ENCODE assay signal across 8 cellular contexts in genomic region chr9:137277329-137278041, GRCh38. TPM values are rescaled to one million over a fixed set of nuclear protein-coding genes. Genes with fewer than 3 reads are reported as not detected.
DNase-seq lines count a peak whose midpoint lies in the region; ATAC-seq and TF ChIP-seq lines count a peak whose summit lies in the region.

Gene TOR4A (plus strand): TSS chr9:137277726. CDS start chr9:137278690, 964 bp downstream.

- H3K36me3 ChIP-seq in DOHH2 (ENCODE audit: control insufficient read depth, low read length), result peaks cover 30% of the 10 kb centered on the region
- peaks cover 0 to 10% of the 10 kb centered on the region in 2 donors for H3K36me3 ChIP-seq in esophagus (ENCODE audit: control insufficient read depth in 2 of 2, insufficient read depth in 2 of 2, low read length in 1 of 2)
- peaks cover 17 to 18% of the 10 kb centered on the region in 2 donors for H3K36me3 ChIP-seq in mucosa of rectum (ENCODE audit: control insufficient read depth in 2 of 2, insufficient read depth in 2 of 2, low read length in 2 of 2)

- DNase-seq in HK-2 (ENCODE audit: unreplicated experiment) (peak; percentile 97), UCSD-AML1 (lab: John Stamatoyannopoulos, UW; ENCODE audit: unreplicated experiment) (peak; percentile 94), NCI-H2029 treated with DMSO at 0.1 percent for 48 hours (lab: John Stamatoyannopoulos, UW) (no peak), NCI-H2107 (lab: John Stamatoyannopoulos, UW) (no peak)

- peak; percentile 22 for TF ChIP-seq CTCF in DOHH2 (IDR thresholded peaks at IDR 0.05; ENCODE audit: low read depth, low read length, poor library complexity, severe bottlenecking)

- H3F3A ChIP-seq in DOHH2 (ENCODE audit: control insufficient read depth, insufficient read depth), result peaks cover 13% of the 10 kb centered on the region

- H3K27ac ChIP-seq in DOHH2 (ENCODE audit: low read depth, low read length) (peak within 1 kb of the TSS; percentile 85), esophagus (ENCODE audit: low read depth in 2 of 2, low read length in 1 of 2) (peak within 1 kb of the TSS; percentile 73 to 77), mucosa of rectum (ENCODE audit: low read depth in 2 of 2, low read length in 2 of 2) (peak within 1 kb of the TSS; percentile 91 to 96)

- H3K4me1 ChIP-seq in DOHH2 (ENCODE audit: control insufficient read depth, low read length) (peaks cover 91% of the 10 kb centered on the region), esophagus (ENCODE audit: control insufficient read depth in 2 of 2, insufficient read depth in 2 of 2, low read length in 1 of 2) (peaks cover 0 to 24% of the 10 kb centered on the region in 2 donors), mucosa of rectum (ENCODE audit: control insufficient read depth in 2 of 2, insufficient read depth in 2 of 2, low read length in 2 of 2) (peaks cover 21 to 35% of the 10 kb centered on the region in 2 donors)

- 17 to 20% methylated on average over 17 to 25 of the region's 25 CpGs for WGBS in esophagus, 2 donors

- peak; percentile 79 for ATAC-seq in GM19395 (IDR thresholded peaks at IDR 0.05; ENCODE audit: unreplicated experiment)

- H3K79me2 ChIP-seq in DOHH2 (ENCODE audit: control insufficient read depth, low read length), result peaks cover 18% of the 10 kb centered on the region

- H3K27me3 ChIP-seq in DOHH2 (ENCODE audit: control insufficient read depth, low read length) (no peaks in the 10 kb centered on the region), esophagus (ENCODE audit: control insufficient read depth in 1 of 2, insufficient read depth in 2 of 2, low read length in 2 of 2) (peaks cover 0 to 11% of the 10 kb centered on the region in 2 donors), mucosa of rectum (ENCODE audit: control insufficient read depth in 2 of 2, insufficient read depth in 2 of 2, low read length in 2 of 2) (no peaks in the 10 kb centered on the region)

- peak within 1 kb of the TSS; percentile 85 for H3K4me3 ChIP-seq in DOHH2 (ENCODE audit: low read length)
- peak within 1 kb of the TSS; percentile 46 to 53 for H3K4me3 ChIP-seq in esophagus (ENCODE audit: low read depth in 1 of 2, low read length in 2 of 2)
- H3K4me3 ChIP-seq in mucosa of rectum (ENCODE audit: low read length in 2 of 2), result peak within 1 kb of the TSS; percentile 85

- no peaks in the 10 kb centered on the region for H3K9me2 ChIP-seq in DOHH2 (replicated peaks; ENCODE audit: control insufficient read depth, low read length)

- H3K4me2 ChIP-seq in DOHH2 (ENCODE audit: low read length), result peak within 1 kb of the TSS; percentile 85

- H3K9ac ChIP-seq in mucosa of rectum (ENCODE audit: low read depth in 1 of 2, low read length in 2 of 2), result peak within 1 kb of the TSS; percentile 92 to 99

- H3K9me3 ChIP-seq in DOHH2 (ENCODE audit: control insufficient read depth, insufficient read depth, low read length), result no peaks in the 10 kb centered on the region
- H3K9me3 ChIP-seq in esophagus (ENCODE audit: control insufficient read depth in 2 of 2, insufficient read depth in 1 of 2, low read depth in 1 of 2, low read length in 1 of 2), result peaks cover 0 to 3% of the 10 kb centered on the region in 2 donors
- no peaks in the 10 kb centered on the region for H3K9me3 ChIP-seq in mucosa of rectum (ENCODE audit: control insufficient read depth in 2 of 2, low read length in 2 of 2)

- no peaks in the 10 kb centered on the region for H4K20me1 ChIP-seq in DOHH2 (ENCODE audit: control insufficient read depth, insufficient read depth, low read depth, low read length)

RNA-seq across cellular contexts. Expression of gene TOR4A, which starts in this region (rescaled TPM):
- polyA plus RNA-seq in esophagus, result 1 to 10 TPM; 1.5 to 4.3 TPM

Comparison
In these comparisons a context has a peak if more than half of its experiments do, and no peak if none do; other contexts are left out.
1. DNase-seq: peak in HK-2 (single experiment) and UCSD-AML1 (single experiment); none in NCI-H2029 treated with DMSO at 0.1 percent for 48 hours (single experiment) and NCI-H2107 (single experiment).
2. Peak in every context shown above with its lines, with median percentiles within 50 percentile points of each other: H3K27ac ChIP-seq and H3K4me3 ChIP-seq.